Comparison of ENCODE assay signal across 18 cellular contexts in genomic region chr4:87669373-87669772, GRCh38. TPM values are rescaled to one million over a fixed set of nuclear protein-coding genes. Genes with fewer than 3 reads are reported as not detected.
A peak's percentile ranks its signal among the peaks of the same experiment; 100 is the strongest.
DNase-seq lines count a peak whose midpoint lies in the region; ATAC-seq and TF ChIP-seq lines count a peak whose summit lies in the region.
"Had no signal": no experiment of that assay in that cellular context is flagged by ENCODE, and none has a peak within 500 bp of the region (broad histone marks: within the 10 kb centered on the region; RNA-seq: fewer than 3 reads in every experiment).

No MANE protein-coding gene starts in this region.

- DNase-seq in Right ventricle myocardium superior (no peak), left ventricle myocardium superior (no peak), NCI-H446 treated with DMSO at 0.1 percent for 48 hours (lab: John Stamatoyannopoulos, UW) (peak; percentile 18), WERI-Rb-1 (peak; percentile 15), DMS53 treated with DMSO at 0.1 percent for 48 hours (lab: John Stamatoyannopoulos, UW; ENCODE audit: unreplicated experiment) (no peak), adrenal gland (no peak), GM23248 (no peak)
- DNase-seq: 8988T; AML-193; Caco-2; CD8-positive, alpha-beta memory T cell; DMS79 treated with DMSO at 0.1 percent for 48 hours; EL; GDM1; H7; IMR-90 had no signal

- H3K27me3 ChIP-seq in WERI-Rb-1 (ENCODE audit: insufficient read depth, low read depth, severe bottlenecking) (no peaks in the 10 kb centered on the region), adrenal gland (no peaks in the 10 kb centered on the region), GM23248 (replicated peaks; ENCODE audit: insufficient read depth) (no peaks in the 10 kb centered on the region)
- H3K27me3 ChIP-seq: BLaER1 had no signal

- H3K9me2 ChIP-seq in GM23248 (ENCODE audit: insufficient read depth) = no peaks in the 10 kb centered on the region

- H3K27ac ChIP-seq in WERI-Rb-1 (no peak overlapping the region), adrenal gland (no peak overlapping the region), GM23248 (no peak overlapping the region)
- H3K27ac ChIP-seq: BLaER1 had no signal

- peaks cover 6% of the 10 kb centered on the region for H3K9me3 ChIP-seq in WERI-Rb-1 (ENCODE audit: severe bottlenecking)
- H3K9me3 ChIP-seq in adrenal gland (replicated peaks in 1 of 3) = no peaks in the 10 kb centered on the region
- no peaks in the 10 kb centered on the region for H3K9me3 ChIP-seq in GM23248 (ENCODE audit: low read depth)
- H3K9me3 ChIP-seq: Caco-2 had no signal

- no peak overlapping the region for H3K4me3 ChIP-seq in WERI-Rb-1 (ENCODE audit: low read depth, low read length)
- H3K4me3 ChIP-seq in adrenal gland = no peak overlapping the region
- no peak overlapping the region for H3K4me3 ChIP-seq in GM23248
- H3K4me3 ChIP-seq: BLaER1 had no signal

- TF ChIP-seq CTCF in WERI-Rb-1 (IDR thresholded peaks at IDR 0.05; ENCODE audit: low read depth, low read length) = no peak
- TF ChIP-seq CTCF in adrenal gland (IDR thresholded peaks at IDR 0.05) = no peak

- no peaks in the 10 kb centered on the region for H4K20me1 ChIP-seq in GM23248 (ENCODE audit: insufficient read depth)
- H4K20me1 ChIP-seq: BLaER1 had no signal

- H3K9ac ChIP-seq in GM23248 = no peak overlapping the region
- H3K9ac ChIP-seq: BLaER1 had no signal

- H3K4me1 ChIP-seq in adrenal gland (replicated peaks in 1 of 2) (no peaks in the 10 kb centered on the region), GM23248 (ENCODE audit: insufficient read depth) (no peaks in the 10 kb centered on the region)
- H3K4me1 ChIP-seq: BLaER1, Caco-2 had no signal

- no peaks in the 10 kb centered on the region for H3F3A ChIP-seq in GM23248 (ENCODE audit: insufficient read depth)

- no peak overlapping the region for H2AFZ ChIP-seq in GM23248

- in situ Hi-C loops in GM23248 (cut with MboI) = no loop called here

- TF ChIP-seq POLR2A in adrenal gland (IDR thresholded peaks at IDR 0.05) = no peak

- intact Hi-C loops in Right ventricle myocardium superior (cut with DNase I) = no loop called here
- intact Hi-C loops in left ventricle myocardium superior (cut with micrococcal nuclease) = no loop called here
- intact Hi-C loops in adrenal gland (cut with DNase I) = no loop called here

- no peaks in the 10 kb centered on the region for H3K79me2 ChIP-seq in GM23248 (ENCODE audit: insufficient read depth)

- H3K4me2 ChIP-seq in GM23248 (ENCODE audit: unreplicated experiment) = no peak overlapping the region
- H3K4me2 ChIP-seq: BLaER1 had no signal

- ATAC-seq in Right ventricle myocardium superior (ENCODE audit: poor library complexity) (peak; percentile 18), left ventricle myocardium superior (no peak)

- WGBS in adrenal gland, 4 donors = 74 to 84% (median 79%) methylated on average over 3 of the region's 3 CpGs
- WGBS in GM23248 (ENCODE audit: low coverage in 1 of 2, low lambda C conversion rate in 2 of 2, missing lambda C conversion rate in 2 of 2), 2 experiments = 31 to 34% methylated on average over 3 of the region's 3 CpGs

- no peaks in the 10 kb centered on the region for H3K36me3 ChIP-seq in WERI-Rb-1
- no peaks in the 10 kb centered on the region for H3K36me3 ChIP-seq in adrenal gland (replicated peaks in 1 of 2)
- H3K36me3 ChIP-seq in GM23248 (ENCODE audit: low read depth) = no peaks in the 10 kb centered on the region
- H3K36me3 ChIP-seq: BLaER1 had no signal

RNA-seq across cellular contexts. Expression of gene DMP1, which starts 19.3 kb away (rescaled TPM):
- total RNA-seq in Right ventricle myocardium superior = not detected
- not detected for total RNA-seq in left ventricle myocardium superior
- not detected for total RNA-seq in adrenal gland
- under 1 TPM in 1 of 3 donors, not detected in 2; 0.03 TPM for polyA plus RNA-seq in adrenal gland
- not detected in 2 replicates for total RNA-seq in GM23248 (2014; rRNA removed; shearing (Covaris generic))
- not detected in 2 replicates for polyA plus RNA-seq in GM23248 (2016; fragmentation: Nextera tagmentation; extraction: Ambion mirVana)
- total RNA-seq: Caco-2; CD8-positive, alpha-beta memory T cell; H7; HT-29; IMR-90 had no signal
- polyA plus RNA-seq: CD8-positive, alpha-beta memory T cell; IMR-90 had no signal

Comparison
In these comparisons a context has a peak if more than half of its experiments do, and no peak if none do; other contexts are left out.
1. DNase-seq: peak in NCI-H446 treated with DMSO at 0.1 percent for 48 hours (single experiment) and WERI-Rb-1 (single experiment); none in Right ventricle myocardium superior (single experiment), left ventricle myocardium superior (single experiment), DMS53 treated with DMSO at 0.1 percent for 48 hours (single experiment), adrenal gland (0 of 7) and GM23248 (single experiment).